Comparison of ENCODE assay signal across 9 cellular contexts in genomic region chr17:43694081-43694870, GRCh38. TPM values are rescaled to one million over a fixed set of nuclear protein-coding genes. Genes with fewer than 3 reads are reported as not detected.
A peak's percentile ranks its signal among the peaks of the same experiment; 100 is the strongest.
DNase-seq lines count a peak whose midpoint lies in the region; ATAC-seq, FAIRE-seq and TF ChIP-seq lines count a peak whose summit lies in the region.
"Had no signal": no experiment of that assay in that cellular context is flagged by ENCODE, and none has a peak within 500 bp of the region (broad histone marks: within the 10 kb centered on the region; RNA-seq: fewer than 3 reads in every experiment).

No MANE protein-coding gene starts in this region.

- peak; percentile 95 for FAIRE-seq in GM12891 (lab: Jason Lieb, UNC)

- TF ChIP-seq CTCF in cardiac muscle cell (IDR thresholded peaks at IDR 0.05; ENCODE audit: low read depth, low read length) (peak; percentile 90), uterus (IDR thresholded peaks at IDR 0.05) (peak; percentile 87 to 97 (median 92))

- DNase-seq in GM12891 (ENCODE audit: insufficient read length, low spot score) (peak; percentile 73), NCI-H1105 treated with DMSO at 0.1 percent for 48 hours (lab: John Stamatoyannopoulos, UW) (peak; percentile 81), SKM-1 treated with dmso at 0.1 percent for 144 hours (lab: John Stamatoyannopoulos, UW; ENCODE audit: unreplicated experiment) (peak; percentile 79), cardiac muscle cell (ENCODE audit: low read depth in 1 of 2, low spot score in 1 of 2) (peak; percentile 87 to 90), posterior cingulate gyrus (peak; percentile 35 to 96 (median 76)), uterus (peak; percentile 66 to 80)
- DNase-seq in activated naive CD8-positive, alpha-beta T cell treated with anti-CD3 and anti-CD28 coated beads for 36 hours: peak; percentile 69

- H3K4me3 ChIP-seq in cardiac muscle cell (no peak overlapping the region), uterus (no peak overlapping the region)

- H3K4me1 Mint-ChIP-seq in activated naive CD8-positive, alpha-beta T cell treated with anti-CD3 and anti-CD28 coated beads for 36 hours: no peaks in the 10 kb centered on the region

- H3K4me1 ChIP-seq in cardiac muscle cell (ENCODE audit: low read depth) (peaks cover 8% of the 10 kb centered on the region), uterus (no peaks in the 10 kb centered on the region)

- intact Hi-C loops in posterior cingulate gyrus (cut with DNase I) (loop anchor here (1.0 to 5.0 kb wide), 2 partner anchors 66 to 153 kb away; partner anchors contain the start of gene CD300LG), uterus (cut with DNase I; ENCODE audit: low total_unique reads) (loop anchor here (2.0 to 10.0 kb wide), 2 partner anchors 67 to 151 kb away; partner anchors contain the start of gene CD300LG)

- ATAC-seq in GM21381 (IDR thresholded peaks at IDR 0.05; ENCODE audit: unreplicated experiment): no peak

- peaks cover 3% of the 10 kb centered on the region for H3K27me3 Mint-ChIP-seq in activated naive CD8-positive, alpha-beta T cell treated with anti-CD3 and anti-CD28 coated beads for 36 hours

- H3K27ac ChIP-seq in cardiac muscle cell (no peak overlapping the region), uterus (no peak overlapping the region)

- no peak overlapping the region for H3K4me3 Mint-ChIP-seq in activated naive CD8-positive, alpha-beta T cell treated with anti-CD3 and anti-CD28 coated beads for 36 hours
- H3K4me3 Mint-ChIP-seq: stimulated activated naive CD8-positive, alpha-beta T cell treated with anti-CD3 and anti-CD28 coated beads, Interleukin-15, Interleukin-2, amounts not matched to agents 100 ng/mL and 50 ng/mL, for 24 hours had no signal

- H3K36me3 Mint-ChIP-seq in activated naive CD8-positive, alpha-beta T cell treated with anti-CD3 and anti-CD28 coated beads for 36 hours: no peaks in the 10 kb centered on the region

- H3K9me3 ChIP-seq in cardiac muscle cell (ENCODE audit: low read depth) (no peaks in the 10 kb centered on the region), uterus (no peaks in the 10 kb centered on the region)

- no peaks in the 10 kb centered on the region for H3K36me3 ChIP-seq in cardiac muscle cell
- H3K36me3 ChIP-seq in uterus: no peaks in the 10 kb centered on the region

- no peaks in the 10 kb centered on the region for H3K27me3 ChIP-seq in cardiac muscle cell
- H3K27me3 ChIP-seq in uterus: no peaks in the 10 kb centered on the region

- H3K9me3 Mint-ChIP-seq in activated naive CD8-positive, alpha-beta T cell treated with anti-CD3 and anti-CD28 coated beads for 36 hours: no peaks in the 10 kb centered on the region
- H3K9me3 Mint-ChIP-seq: stimulated activated naive CD8-positive, alpha-beta T cell treated with anti-CD3 and anti-CD28 coated beads, Interleukin-15, Interleukin-2, amounts not matched to agents 100 ng/mL and 50 ng/mL, for 24 hours had no signal

- TF ChIP-seq POLR2A in GM12891 (IDR thresholded peaks at IDR 0.05; ENCODE audit: low read depth, low read length) (no peak), uterus (IDR thresholded peaks at IDR 0.05) (no peak)

- no peak overlapping the region for H3K27ac Mint-ChIP-seq in activated naive CD8-positive, alpha-beta T cell treated with anti-CD3 and anti-CD28 coated beads for 36 hours
- H3K27ac Mint-ChIP-seq: stimulated activated naive CD8-positive, alpha-beta T cell treated with anti-CD3 and anti-CD28 coated beads, Interleukin-15, Interleukin-2, amounts not matched to agents 100 ng/mL and 50 ng/mL, for 24 hours had no signal

TF ChIP-seq in GM12891, 5 proteins besides CTCF, POLR2A, EP300 and RAD21:
- no peak for TF ChIP-seq SPI1 (IDR thresholded peaks at IDR 0.05; ENCODE audit: low read depth, low read length)
- TF ChIP-seq TAF1 (IDR thresholded peaks at IDR 0.05; ENCODE audit: low read depth, low read length): no peak
- no peak for TF ChIP-seq POU2F2 (IDR thresholded peaks at IDR 0.05; ENCODE audit: low read depth, low read length)
- TF ChIP-seq POLR2AphosphoS5 (IDR thresholded peaks at IDR 0.05; ENCODE audit: low read depth, low read length): no peak
- no peak for TF ChIP-seq PAX5 (IDR thresholded peaks at IDR 0.05; ENCODE audit: insufficient read depth, low read length, severe bottlenecking)
TF ChIP-seq in GM12891: peak in this region for 0.

RNA-seq across cellular contexts. Expression of gene MEOX1, which starts 32.6 kb away (rescaled TPM):
- polyA plus RNA-seq in GM12891 (2012; ENCODE audit: low read depth, missing spikeins): 0.05 TPM
- under 1 TPM; 0.14 to 0.25 TPM for total RNA-seq in activated naive CD8-positive, alpha-beta T cell treated with anti-CD3 and anti-CD28 coated beads for 36 hours
- total RNA-seq in cardiac muscle cell (0.07 and 1.0 TPM in 2 replicates), uterus (10 to 100 TPM in 3 of 4 donors, 1 to 10 TPM in 1; 6.9 to 24.3 (median 14.0) TPM)
- 0.32 TPM in 1 of 2 replicates, not detected in the other for polyA plus RNA-seq in cardiac muscle cell
